ENCODE assay signal across 22 cellular contexts in genomic region chr6:168683621-168684020, GRCh38.
A peak's percentile ranks its signal among the peaks of the same experiment; 100 is the strongest.
DNase-seq lines count a peak whose midpoint lies in the region; ATAC-seq and TF ChIP-seq lines count a peak whose summit lies in the region.
"Had no signal": no experiment of that assay in that cellular context is flagged by ENCODE, and none has a peak within 500 bp of the region (broad histone marks: within the 10 kb centered on the region; RNA-seq: fewer than 3 reads in every experiment).

No MANE protein-coding gene starts in this region.

- DNase-seq in NCI-H524 (lab: John Stamatoyannopoulos, UW): peak; percentile 92 to 97
- peak; percentile 6 for DNase-seq in midbrain (lab: John Stamatoyannopoulos, UW)
- peak; percentile 13 for DNase-seq in putamen (ENCODE audit: low spot score)
- no peak for DNase-seq in NCI-H2171 (lab: John Stamatoyannopoulos, UW)
- DNase-seq: activated B cell treated with CpG ODN at 0.5 μM for 24 hours; activated CD4-positive, alpha-beta T cell treated with anti-CD3 and anti-CD28 coated beads, Interleukin-2, amount 50 U/mL, for 48 hours; Caco-2; central memory CD4-positive, alpha-beta T cell; DND-41; H9; naive thymus-derived CD4-positive, alpha-beta T cell; NCI-H1694 treated with DMSO at 0.1 percent for 48 hours; NCI-H748 treated with DMSO at 0.1 percent for 48 hours; stimulated activated CD4-positive, alpha-beta T cell treated with anti-CD3 and anti-CD28 coated beads, Interleukin-1b, Interleukin-23, amount 100 ng/mL, for 48 hours had no signal

- no peak for TF ChIP-seq CTCF in brain (conservative IDR thresholded peaks at IDR 0.05)

- no peaks in the 10 kb centered on the region for H3K36me3 Mint-ChIP-seq in brain
- H3K36me3 Mint-ChIP-seq: activated naive CD8-positive, alpha-beta T cell; naive thymus-derived CD4-positive, alpha-beta T cell had no signal

- peak overlapping the region in 3 of 5 experiments; percentile 18 to 91 (median 91) for H3K27ac Mint-ChIP-seq in brain
- H3K27ac Mint-ChIP-seq: activated B cell treated with CpG ODN at 0.5 μM for 24 hours; activated naive CD8-positive, alpha-beta T cell; activated T-helper 2 cell treated with anti-CD3 and anti-CD28 coated beads, Interferon-gamma antibody, Interleukin-2, Interleukin-4, amounts not matched to agents 10 μg/mL and 5 μg/mL and 100 μg/mL, durations not matched to agents 14 hours and 24 hours and 36 hours; dendritic cell treated with granulocyte-macrophage colony-stimulating factor and Interleukin-4, amounts not matched to agents 40 ng/mL and 50 ng/mL, for 4 days; naive thymus-derived CD4-positive, alpha-beta T cell had no signal

- ATAC-seq in HG03108 (IDR thresholded peaks at IDR 0.05; ENCODE audit: unreplicated experiment): no peak
- ATAC-seq in GM18907 (IDR thresholded peaks at IDR 0.05; ENCODE audit: unreplicated experiment): no peak
- ATAC-seq: GM12878; HepG2; naive thymus-derived CD4-positive, alpha-beta T cell had no signal

- peaks cover 0 to 14% (median 3%) of the 10 kb centered on the region in 5 experiments for H3K9me3 Mint-ChIP-seq in brain
- H3K9me3 Mint-ChIP-seq: activated T-helper 2 cell treated with anti-CD3 and anti-CD28 coated beads, Interferon-gamma antibody, Interleukin-2, Interleukin-4, amounts not matched to agents 10 μg/mL and 5 μg/mL and 100 μg/mL, durations not matched to agents 14 hours and 24 hours and 36 hours; naive thymus-derived CD4-positive, alpha-beta T cell had no signal

- H3K4me1 Mint-ChIP-seq in brain: peaks cover 57% of the 10 kb centered on the region
- H3K4me1 Mint-ChIP-seq: activated B cell treated with CpG ODN at 0.5 μM for 24 hours; naive thymus-derived CD4-positive, alpha-beta T cell had no signal

- peaks cover 9% of the 10 kb centered on the region for H3K27me3 Mint-ChIP-seq in brain
- H3K27me3 Mint-ChIP-seq: activated B cell treated with CpG ODN at 0.5 μM for 24 hours; activated naive CD8-positive, alpha-beta T cell; dendritic cell treated with granulocyte-macrophage colony-stimulating factor and Interleukin-4, amounts not matched to agents 40 ng/mL and 50 ng/mL, for 4 days had no signal

- peak overlapping the region in 2 of 5 experiments; percentile 10 to 31 for H3K4me3 Mint-ChIP-seq in brain
- H3K4me3 Mint-ChIP-seq: activated B cell treated with CpG ODN at 0.5 μM for 24 hours; activated naive CD8-positive, alpha-beta T cell; dendritic cell treated with granulocyte-macrophage colony-stimulating factor and Interleukin-4, amounts not matched to agents 40 ng/mL and 50 ng/mL, for 4 days; H9; naive thymus-derived CD4-positive, alpha-beta T cell had no signal
